In genomic region chr4:139083533-139084424, GRCh38 we compare ENCODE assay signal across 1 cellular context.
TF ChIP-seq lines count a peak whose summit lies in the region.

No MANE protein-coding gene starts in this region.

TF ChIP-seq in H1, 55 proteins besides CTCF, POLR2A, EP300 and RAD21 (continued from another document):
- TF ChIP-seq KDM5A (IDR thresholded peaks at IDR 0.05; ENCODE audit: low read length) (0 out of 2 replicates have a peak, but pooled peaks have one; percentile 33), RFX5 (IDR thresholded peaks at IDR 0.05; ENCODE audit: borderline replicate concordance, low read depth, low read length) (no peak), SUZ12 (IDR thresholded peaks at IDR 0.05; ENCODE audit: low read length) (no peak), CBX5 (IDR thresholded peaks at IDR 0.05; ENCODE audit: low read depth, low read length) (no peak), NANOG (IDR thresholded peaks at IDR 0.05; ENCODE audit: insufficient read depth, low read depth, low read length, poor library complexity, severe bottlenecking) (no peak), TBP (IDR thresholded peaks at IDR 0.05; ENCODE audit: low read depth, low read length) (peak; percentile 66; the same call in 1 of the 2 replicates), SIX5 (IDR thresholded peaks at IDR 0.05; ENCODE audit: low read depth, low read length) (no peak), SIN3A (conservative IDR thresholded peaks at IDR 0.05 in 1 of 2, IDR thresholded peaks at IDR 0.05 in 1 of 2; ENCODE audit: low read depth in 1 of 2, low read length in 2 of 2) (no peak; a peak in 2 of 4 replicates), TCF12 (IDR thresholded peaks at IDR 0.05; ENCODE audit: low read depth, low read length) (no peak), JUND (IDR thresholded peaks at IDR 0.05; ENCODE audit: low read length) (no peak), CHD2 (IDR thresholded peaks at IDR 0.05; ENCODE audit: low read length) (peak; percentile 73; the same call in 1 of the 2 replicates), GTF2F1 (IDR thresholded peaks at IDR 0.05; ENCODE audit: borderline replicate concordance, low read depth, low read length) (no peak), CHD1 (IDR thresholded peaks at IDR 0.05; ENCODE audit: low read depth, low read length) (no peak), KDM4A (IDR thresholded peaks at IDR 0.05; ENCODE audit: low read depth, low read length, severe bottlenecking) (peak; percentile 37), JUN (IDR thresholded peaks at IDR 0.05; ENCODE audit: low read depth, low read length) (no peak), CBX8 (IDR thresholded peaks at IDR 0.05; ENCODE audit: borderline replicate concordance, low read depth, low read length) (no peak), EGR1 (IDR thresholded peaks at IDR 0.05; ENCODE audit: borderline replicate concordance, low read depth, low read length) (no peak), GABPA (IDR thresholded peaks at IDR 0.05; ENCODE audit: borderline replicate concordance, insufficient read depth, low read length) (no peak), CTBP2 (IDR thresholded peaks at IDR 0.05; ENCODE audit: borderline replicate concordance, insufficient read depth, insufficient read length, low read length) (no peak), MAX (IDR thresholded peaks at IDR 0.05) (peak; percentile 78), HDAC6 (IDR thresholded peaks at IDR 0.05; ENCODE audit: low read depth, low read length) (no peak), RXRA (IDR thresholded peaks at IDR 0.05; ENCODE audit: insufficient read depth, low read depth, low read length) (no peak), SP1 (IDR thresholded peaks at IDR 0.05; ENCODE audit: low read depth, low read length) (no peak), CREB1 (IDR thresholded peaks at IDR 0.05) (peak; percentile 52), SRF (IDR thresholded peaks at IDR 0.05; ENCODE audit: low read depth, low read length) (no peak), POU5F1 (IDR thresholded peaks at IDR 0.05; ENCODE audit: low read depth, low read length) (no peak), HDAC2 (IDR thresholded peaks at IDR 0.05; ENCODE audit: borderline replicate concordance in 1 of 2, low read depth in 2 of 2, low read length in 2 of 2) (0 out of 4 replicates have a peak, but pooled peaks of 1 of the 2 experiments have one; percentile 14), SIRT6 (IDR thresholded peaks at IDR 0.05; ENCODE audit: low read length) (no peak), ZNF274 (IDR thresholded peaks at IDR 0.05; ENCODE audit: borderline replicate concordance, extremely low read depth, low read length) (no peak), ATF3 (IDR thresholded peaks at IDR 0.05; ENCODE audit: insufficient read depth, low read depth, low read length) (no peak), YY1 (IDR thresholded peaks at IDR 0.05; ENCODE audit: low read depth, low read length) (peak; percentile 84), BRCA1 (IDR thresholded peaks at IDR 0.05; ENCODE audit: low read depth, low read length) (no peak), PHF8 (conservative IDR thresholded peaks at IDR 0.05; ENCODE audit: low read depth, low read length) (peak; percentile 42; the same call in 1 of the 2 replicates), TEAD4 (IDR thresholded peaks at IDR 0.05; ENCODE audit: low read depth, low read length) (no peak), NRF1 (IDR thresholded peaks at IDR 0.05; ENCODE audit: low read depth, low read length) (no peak), CHD7 (IDR thresholded peaks at IDR 0.05; ENCODE audit: insufficient replicate concordance, low read length) (no peak), BACH1 (IDR thresholded peaks at IDR 0.05; ENCODE audit: low read length) (no peak), RBBP5 (IDR thresholded peaks at IDR 0.05; ENCODE audit: borderline replicate concordance, low read depth, low read length) (peak; percentile 73; the same call in 1 of the 2 replicates), BCL11A (IDR thresholded peaks at IDR 0.05; ENCODE audit: low read depth in 2 of 2, low read length in 2 of 2) (no peak), TAF7 (optimal IDR thresholded peaks at IDR 0.05; ENCODE audit: borderline replicate concordance, low read depth, low read length) (no peak), SP4 (IDR thresholded peaks at IDR 0.05; ENCODE audit: low read length) (no peak), SAP30 (IDR thresholded peaks at IDR 0.05; ENCODE audit: insufficient read depth, insufficient replicate concordance, low read length) (no peak), SP2 (IDR thresholded peaks at IDR 0.05; ENCODE audit: low read length) (no peak), EZH2 (IDR thresholded peaks at IDR 0.05; ENCODE audit: low read depth, low read length, severe bottlenecking) (no peak), FOSL1 (IDR thresholded peaks at IDR 0.05; ENCODE audit: insufficient read depth, low read depth, low read length) (no peak)
- TF ChIP-seq, protein P1, sequence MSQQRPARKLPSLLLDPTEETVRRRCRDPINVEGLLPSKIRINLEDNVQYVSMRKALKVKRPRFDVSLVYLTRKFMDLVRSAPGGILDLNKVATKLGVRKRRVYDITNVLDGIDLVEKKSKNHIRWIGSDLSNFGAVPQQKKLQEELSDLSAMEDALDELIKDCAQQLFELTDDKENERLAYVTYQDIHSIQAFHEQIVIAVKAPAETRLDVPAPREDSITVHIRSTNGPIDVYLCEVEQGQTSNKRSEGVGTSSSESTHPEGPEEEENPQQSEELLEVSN (IDR thresholded peaks at IDR 0.05): peak; percentile 49; the same call in 1 of the 2 replicates
